12 cellular contexts compared by ENCODE assay signal in the genomic region with DNA sequence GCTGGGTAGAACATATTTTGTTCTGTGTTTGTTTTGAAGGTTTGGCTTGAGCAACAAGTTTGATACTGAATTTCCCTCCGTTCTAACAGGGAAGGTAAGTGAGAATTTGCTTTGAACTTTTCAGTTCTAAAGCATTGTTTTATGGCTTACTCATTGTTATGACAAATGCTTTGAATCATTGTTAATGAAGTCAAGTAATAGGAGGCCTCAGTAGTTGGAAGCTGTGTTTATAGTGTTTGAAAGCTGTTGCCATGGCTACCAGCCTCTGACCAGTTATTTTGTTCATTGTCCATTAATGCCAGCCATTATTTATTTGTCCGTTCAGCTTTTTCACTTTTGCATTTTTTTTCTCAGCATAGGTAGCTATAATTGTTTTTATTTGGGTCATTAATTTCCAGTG. TPM values are rescaled to one million over a fixed set of nuclear protein-coding genes. Genes with fewer than 3 reads are reported as not detected.
DNase-seq lines count a peak whose midpoint lies in the region; ATAC-seq and TF ChIP-seq lines count a peak whose summit lies in the region.
"Had no signal": no experiment of that assay in that cellular context is flagged by ENCODE, and none has a peak within 500 bp of the region (broad histone marks: within the 10 kb centered on the region; RNA-seq: fewer than 3 reads in every experiment).

No MANE protein-coding gene starts in this region.

- H3K4me1 ChIP-seq in mesenchymal stem cell (ENCODE audit: control insufficient read depth, insufficient read depth, low read depth, low read length) = no peaks in the 10 kb centered on the region
- H3K4me1 ChIP-seq: Caco-2 had no signal

- no peak overlapping the region for H3K27ac ChIP-seq in mesenchymal stem cell (ENCODE audit: low read length, poor library complexity, severe bottlenecking)

- H3K4me1 Mint-ChIP-seq in natural killer cell treated with Interleukin-12 subunit alpha and Interleukin-12 subunit beta and Interleukin-15 and Interleukin-18, amount 100 ng/mL, for 72 hours (ENCODE audit: low read depth in 2 of 2) = peaks cover 0 to 17% of the 10 kb centered on the region in 2 donors
- no peaks in the 10 kb centered on the region for H3K4me1 Mint-ChIP-seq in chondrocyte (ENCODE audit: low read depth)

- ATAC-seq in GM19455 (IDR thresholded peaks at IDR 0.05; ENCODE audit: unreplicated experiment) (no peak), GM21576 (IDR thresholded peaks at IDR 0.05; ENCODE audit: unreplicated experiment) (no peak)
- no peak for ATAC-seq in natural killer cell treated with Interleukin-12 subunit alpha and Interleukin-12 subunit beta and Interleukin-15 and Interleukin-18, amount 100 ng/mL, for 72 hours

- peaks cover 19% of the 10 kb centered on the region for H3K9me3 ChIP-seq in mesenchymal stem cell (ENCODE audit: control insufficient read depth, low read length)
- H3K9me3 ChIP-seq: Caco-2 had no signal

- no peaks in the 10 kb centered on the region for H3K27me3 Mint-ChIP-seq in natural killer cell treated with Interleukin-12 subunit alpha and Interleukin-12 subunit beta and Interleukin-15 and Interleukin-18, amount 100 ng/mL, for 72 hours
- no peaks in the 10 kb centered on the region for H3K27me3 Mint-ChIP-seq in chondrocyte (ENCODE audit: low read depth)

- TF ChIP-seq CTCF in AG10803 (conservative IDR thresholded peaks at IDR 0.05; ENCODE audit: low read length) (no peak), cardiac fibroblast (IDR thresholded peaks at IDR 0.05; ENCODE audit: low read depth, low read length) (no peak), chondrocyte (IDR thresholded peaks at IDR 0.05) (no peak)

- H3K4me3 Mint-ChIP-seq in natural killer cell treated with Interleukin-12 subunit alpha and Interleukin-12 subunit beta and Interleukin-15 and Interleukin-18, amount 100 ng/mL, for 72 hours = no peak overlapping the region
- no peak overlapping the region for H3K4me3 Mint-ChIP-seq in chondrocyte (ENCODE audit: unreplicated experiment)
- H3K4me3 Mint-ChIP-seq: IgD-negative memory B cell had no signal

- DNase-seq in AG10803 (ENCODE audit: low read depth) = peak; percentile 67
- DNase-seq in LoVo (ENCODE audit: low spot score) = peak; percentile 61
- peak; percentile 75 to 91 for DNase-seq in cardiac fibroblast (ENCODE audit: low read depth in 2 of 2)
- peak; percentile 79 for DNase-seq in mesenchymal stem cell
- DNase-seq in natural killer cell treated with Interleukin-12 subunit alpha and Interleukin-12 subunit beta and Interleukin-15 and Interleukin-18, amount 100 ng/mL, for 72 hours (ENCODE audit: low spot score) = no peak
- DNase-seq in chondrocyte (ENCODE audit: low spot score) = no peak
- DNase-seq: Caco-2; effector CD8-positive, alpha-beta T cell; midbrain had no signal

- H3K14ac ChIP-seq in mesenchymal stem cell (ENCODE audit: low read length in 2 of 2) = no peak overlapping the region

- H2BK120ac ChIP-seq in mesenchymal stem cell (ENCODE audit: low read depth, low read length) = no peak overlapping the region

- 50% methylated on average over 1 of the region's 2 CpGs for WGBS in mesenchymal stem cell

- H3K4me3 ChIP-seq in AG10803 (ENCODE audit: low read length) (no peak overlapping the region), cardiac fibroblast (replicated peaks in 1 of 2; ENCODE audit: low read depth in 2 of 2, low read length in 2 of 2) (no peak overlapping the region), mesenchymal stem cell (ENCODE audit: insufficient read depth in 1 of 2, low read depth in 1 of 2, low read length in 2 of 2) (no peak overlapping the region)

- peak overlapping the region; percentile 86 for H3K9ac ChIP-seq in mesenchymal stem cell (ENCODE audit: low read length)

- H3K36me3 ChIP-seq in mesenchymal stem cell (ENCODE audit: control insufficient read depth in 1 of 2, insufficient read depth in 2 of 2, low read depth in 1 of 2, low read length in 2 of 2) = no peaks in the 10 kb centered on the region

- no peak overlapping the region for H3K23ac ChIP-seq in mesenchymal stem cell (ENCODE audit: low read length in 2 of 2)

- H2AK5ac ChIP-seq in mesenchymal stem cell (ENCODE audit: low read length, severe bottlenecking) = no peak overlapping the region

- no peak overlapping the region for H2BK15ac ChIP-seq in mesenchymal stem cell (ENCODE audit: low read depth, poor library complexity, severe bottlenecking)

- H3K27ac Mint-ChIP-seq in natural killer cell treated with Interleukin-12 subunit alpha and Interleukin-12 subunit beta and Interleukin-15 and Interleukin-18, amount 100 ng/mL, for 72 hours = no peak overlapping the region
- H3K27ac Mint-ChIP-seq in chondrocyte (ENCODE audit: unreplicated experiment) = no peak overlapping the region
- H3K27ac Mint-ChIP-seq: IgD-negative memory B cell had no signal

- no peak overlapping the region for H2BK12ac ChIP-seq in mesenchymal stem cell (ENCODE audit: low read length in 2 of 2)

- H4K8ac ChIP-seq in mesenchymal stem cell (ENCODE audit: low read length) = no peak overlapping the region

- no peak overlapping the region for H4K91ac ChIP-seq in mesenchymal stem cell (ENCODE audit: low read length)

- H3K4me2 ChIP-seq in mesenchymal stem cell (ENCODE audit: low read length, poor library complexity, severe bottlenecking) = no peak overlapping the region

- H2BK5ac ChIP-seq in mesenchymal stem cell (ENCODE audit: low read depth, low read length, poor library complexity, severe bottlenecking) = no peak overlapping the region

- no peak overlapping the region for H2AFZ ChIP-seq in mesenchymal stem cell (ENCODE audit: low read depth, low read length)

- H3K79me1 ChIP-seq in mesenchymal stem cell (replicated peaks; ENCODE audit: low read length, poor library complexity, severe bottlenecking) = no peaks in the 10 kb centered on the region

- no peaks in the 10 kb centered on the region for H3K27me3 ChIP-seq in mesenchymal stem cell (ENCODE audit: control insufficient read depth in 1 of 2, insufficient read depth in 1 of 2, low read length in 2 of 2)

- H3K4ac ChIP-seq in mesenchymal stem cell (ENCODE audit: low read depth in 1 of 2, low read length in 2 of 2) = no peak overlapping the region

- peaks cover 4% of the 10 kb centered on the region for H3K36me3 Mint-ChIP-seq in natural killer cell treated with Interleukin-12 subunit alpha and Interleukin-12 subunit beta and Interleukin-15 and Interleukin-18, amount 100 ng/mL, for 72 hours
- H3K36me3 Mint-ChIP-seq in chondrocyte (ENCODE audit: low read depth) = no peaks in the 10 kb centered on the region

- H3K18ac ChIP-seq in mesenchymal stem cell (ENCODE audit: low read depth in 1 of 2, low read length in 2 of 2) = no peak overlapping the region

- H3K9me3 Mint-ChIP-seq in natural killer cell treated with Interleukin-12 subunit alpha and Interleukin-12 subunit beta and Interleukin-15 and Interleukin-18, amount 100 ng/mL, for 72 hours = no peaks in the 10 kb centered on the region
- peaks cover 22% of the 10 kb centered on the region for H3K9me3 Mint-ChIP-seq in chondrocyte (ENCODE audit: low read depth)
- H3K9me3 Mint-ChIP-seq: IgD-negative memory B cell had no signal

RNA-seq across cellular contexts. Expression of gene CHIC1, which starts 14.4 kb away (rescaled TPM):
- 6.5 TPM for polyA plus RNA-seq in mesenchymal stem cell (2013, experiment 1 of 2)
- 6.9 TPM for polyA plus RNA-seq in mesenchymal stem cell (2013, experiment 2 of 2)
- total RNA-seq in natural killer cell treated with Interleukin-12 subunit alpha and Interleukin-12 subunit beta and Interleukin-15 and Interleukin-18, amount 100 ng/mL, for 72 hours = 1 to 10 TPM; 4.4 to 7.4 TPM
- total RNA-seq in chondrocyte = 7.3 to 9.4 TPM (median 7.4 TPM) in 3 replicates

Comparison
In these comparisons a context has a peak if more than half of its experiments do, and no peak if none do; other contexts are left out.
1. DNase-seq: peak in AG10803 (single experiment), LoVo (single experiment), cardiac fibroblast (2 of 2) and mesenchymal stem cell (single experiment); none in natural killer cell treated with Interleukin-12 subunit alpha and Interleukin-12 subunit beta and Interleukin-15 and Interleukin-18, amount 100 ng/mL, for 72 hours (single experiment) and chondrocyte (single experiment).